8 cellular contexts compared by ENCODE assay signal in the genomic region with DNA sequence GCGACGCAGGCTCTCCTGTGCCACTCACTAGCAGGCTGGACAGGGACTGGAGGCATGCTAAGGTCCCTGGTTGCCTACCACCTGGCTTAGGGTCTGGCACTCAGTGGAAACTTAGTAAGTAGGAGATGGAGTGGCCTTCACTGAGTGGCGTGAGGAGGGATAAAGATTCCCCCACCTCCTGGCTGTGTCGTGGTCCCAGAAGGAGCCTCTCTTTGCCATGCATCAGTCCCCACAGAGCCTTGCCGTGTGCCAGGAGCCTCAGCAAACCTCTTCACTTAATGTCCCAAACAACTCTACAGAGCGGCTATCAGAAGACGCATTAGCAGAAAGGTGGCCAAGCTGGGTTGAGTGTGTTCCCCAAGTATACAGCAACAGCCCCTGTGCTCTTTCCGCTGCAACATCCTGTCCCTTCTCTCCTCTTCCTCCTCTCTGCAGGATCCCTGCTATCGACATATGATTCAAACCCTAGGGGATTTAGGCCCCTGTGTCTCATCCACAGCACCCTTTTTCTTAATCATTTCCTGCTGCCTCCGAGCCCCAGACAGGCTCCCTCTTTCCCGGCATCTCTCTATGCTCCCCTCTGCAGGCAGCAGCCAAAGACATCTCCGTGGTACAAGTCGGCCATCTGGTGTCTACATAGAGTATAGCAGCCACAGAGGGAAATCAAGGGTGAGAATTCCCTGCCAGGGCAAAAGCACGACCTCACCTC.
DNase-seq lines count a peak whose midpoint lies in the region; ATAC-seq and TF ChIP-seq lines count a peak whose summit lies in the region.

No MANE protein-coding gene starts in this region.

- H3K4me1 Mint-ChIP-seq in activated T-cell treated with anti-CD3 and anti-CD28 coated beads, Interleukin-2, amount 50 U/mL, for 72 hours (ENCODE audit: low read depth), result peaks cover 5% of the 10 kb centered on the region
- H3K4me1 Mint-ChIP-seq in progenitor cell of endocrine pancreas (ENCODE audit: low read depth), result no peaks in the 10 kb centered on the region

- no peak overlapping the region for H3K27ac Mint-ChIP-seq in activated T-cell treated with anti-CD3 and anti-CD28 coated beads, Interleukin-2, amount 50 U/mL, for 72 hours
- no peak overlapping the region for H3K27ac Mint-ChIP-seq in progenitor cell of endocrine pancreas

- peak; percentile 86 for DNase-seq in Ammon's horn (ENCODE audit: low spot score)
- DNase-seq in NCI-H345 treated with DMSO at 0.1 percent for 48 hours (lab: John Stamatoyannopoulos, UW; ENCODE audit: unreplicated experiment), result peak; percentile 34
- peak; percentile 47 to 49 for DNase-seq in activated T-cell treated with anti-CD3 and anti-CD28 coated beads, Interleukin-2, amount 50 U/mL, for 72 hours
- peak; percentile 68 for DNase-seq in glomerular visceral epithelial cell (ENCODE audit: extremely low spot score)
- peak; percentile 37 for DNase-seq in progenitor cell of endocrine pancreas (ENCODE audit: low spot score, unreplicated experiment)

- peaks cover 2 to 4% of the 10 kb centered on the region in 2 donors for H3K9me3 Mint-ChIP-seq in activated T-cell treated with anti-CD3 and anti-CD28 coated beads, Interleukin-2, amount 50 U/mL, for 72 hours
- H3K9me3 Mint-ChIP-seq in progenitor cell of endocrine pancreas (ENCODE audit: low read depth), result peaks cover 5% of the 10 kb centered on the region

- no peaks in the 10 kb centered on the region for H3K36me3 Mint-ChIP-seq in activated T-cell treated with anti-CD3 and anti-CD28 coated beads, Interleukin-2, amount 50 U/mL, for 72 hours (ENCODE audit: insufficient read depth in 2 of 2)
- no peaks in the 10 kb centered on the region for H3K36me3 Mint-ChIP-seq in progenitor cell of endocrine pancreas (ENCODE audit: insufficient read depth)

- H3K27me3 Mint-ChIP-seq in activated T-cell treated with anti-CD3 and anti-CD28 coated beads, Interleukin-2, amount 50 U/mL, for 72 hours (ENCODE audit: low read depth), result peaks cover 19% of the 10 kb centered on the region
- peaks cover 32% of the 10 kb centered on the region for H3K27me3 Mint-ChIP-seq in progenitor cell of endocrine pancreas

- H3K4me3 Mint-ChIP-seq in activated T-cell treated with anti-CD3 and anti-CD28 coated beads, Interleukin-2, amount 50 U/mL, for 72 hours, result no peak overlapping the region
- no peak overlapping the region for H3K4me3 Mint-ChIP-seq in progenitor cell of endocrine pancreas (ENCODE audit: low read depth)

- TF ChIP-seq CTCF in progenitor cell of endocrine pancreas (IDR thresholded peaks at IDR 0.05; ENCODE audit: unreplicated experiment), result peak; percentile 73

- peak; percentile 44 for ATAC-seq in GM21717 (IDR thresholded peaks at IDR 0.05; ENCODE audit: unreplicated experiment)
- ATAC-seq in activated T-cell treated with anti-CD3 and anti-CD28 coated beads, Interleukin-2, amount 50 U/mL, for 72 hours (replicated peaks in 1 of 2), result peak; percentile 74 to 78
- no peak for ATAC-seq in HG02885 (IDR thresholded peaks at IDR 0.05; ENCODE audit: poor library complexity, unreplicated experiment)
- ATAC-seq in HG03139 (IDR thresholded peaks at IDR 0.05; ENCODE audit: unreplicated experiment), result no peak

Comparison
In these comparisons a context has a peak if more than half of its experiments do, and no peak if none do; other contexts are left out.
1. DNase-seq: peak in every context shown above with its lines; median percentile 86 in Ammon's horn; 68 in glomerular visceral epithelial cell; 48 in activated T-cell treated with anti-CD3 and anti-CD28 coated beads, Interleukin-2, amount 50 U/mL, for 72 hours; 37 in progenitor cell of endocrine pancreas; 34 in NCI-H345 treated with DMSO at 0.1 percent for 48 hours.
2. ATAC-seq: peak in GM21717 (single experiment) and activated T-cell treated with anti-CD3 and anti-CD28 coated beads, Interleukin-2, amount 50 U/mL, for 72 hours (2 of 2); none in HG02885 (single experiment) and HG03139 (single experiment).